Comparison of ENCODE assay signal across 19 cellular contexts in genomic region chr9:33242621-33243134, GRCh38. TPM values are rescaled to one million over a fixed set of nuclear protein-coding genes. Genes with fewer than 3 reads are reported as not detected.
"Had no signal": no experiment of that assay in that cellular context is flagged by ENCODE, and none has a peak within 500 bp of the region (broad histone marks: within the 10 kb centered on the region; RNA-seq: fewer than 3 reads in every experiment).

No MANE protein-coding gene starts in this region.

RNA-seq across cellular contexts. Expression of gene SPINK4, which starts 2.7 kb away (rescaled TPM):
- total RNA-seq: activated naive CD4-positive, alpha-beta T cell treated with anti-CD3 and anti-CD28 coated beads for 36 hours; activated naive CD4-positive, alpha-beta T cell treated with anti-CD3 and anti-CD28 coated beads, Interleukin-2, amount 50 U/mL, for 72 hours; activated naive CD8-positive, alpha-beta T cell treated with anti-CD3 and anti-CD28 coated beads for 36 hours; activated naive CD8-positive, alpha-beta T cell treated with anti-CD3 and anti-CD28 coated beads, Interleukin-2, amount 10 ng/mL, durations not matched to agents 7 days and 5 days; activated T-cell treated with anti-CD3 and anti-CD28 coated beads, Interleukin-2, amount 50 U/mL, for 4 hours; activated T-cell treated with anti-CD3 and anti-CD28 coated beads, Interleukin-2, amount 50 U/mL, for 72 hours; activated T-helper 1 cell treated with anti-CD3 and anti-CD28 coated beads, Interleukin-12 subunit alpha, Interleukin-12 subunit beta, Interleukin-2, Interleukin-4 antibody, amounts not matched to agents 30 ng/mL and 10 ng/mL and 1 ng/mL, durations not matched to agents 14 hours and 24 hours and 36 hours; activated T-helper 17 cell treated with anti-CD3 and anti-CD28 coated beads, Interleukin-2, amount 50 U/mL, for 72 hours; activated T-helper 2 cell treated with anti-CD3 and anti-CD28 coated beads, Interferon-gamma antibody, Interleukin-2, Interleukin-4, amounts not matched to agents 10 μg/mL and 5 μg/mL and 100 μg/mL, durations not matched to agents 14 hours and 24 hours and 36 hours; aorta; ascending aorta; astrocyte; body of pancreas; breast epithelium; bronchial epithelial cell; cardiac muscle cell; cardiac septum; cerebellum; chondrocyte had no signal
